8 cellular contexts compared by ENCODE assay signal in the genomic region with DNA sequence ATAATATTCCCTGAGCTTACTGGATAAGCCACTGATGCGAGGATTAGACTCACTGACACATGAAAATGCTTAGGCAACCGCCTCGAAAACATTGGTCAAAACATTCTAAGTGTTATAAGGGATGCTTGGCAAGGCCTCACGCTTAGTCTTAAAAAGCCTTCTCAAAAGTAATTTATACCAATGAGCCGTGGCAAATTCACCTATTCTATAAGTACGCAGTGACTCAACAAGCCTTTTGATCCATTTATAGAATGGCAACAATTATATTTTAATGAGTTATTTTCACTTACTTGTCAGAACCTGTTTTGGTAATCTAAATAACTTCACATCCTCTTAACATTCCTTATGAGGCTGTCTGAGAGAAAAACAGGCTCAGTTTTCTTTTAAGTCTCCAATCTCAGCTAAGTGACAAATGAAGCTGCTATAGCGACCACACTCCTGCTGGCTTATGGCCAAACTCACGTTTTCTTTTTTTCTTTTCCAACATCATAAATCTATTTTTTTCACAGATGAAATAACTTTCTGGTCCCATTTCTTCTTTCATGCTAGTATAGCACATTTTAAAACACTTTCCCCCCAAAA.
DNase-seq lines count a peak whose midpoint lies in the region; ATAC-seq and TF ChIP-seq lines count a peak whose summit lies in the region.

No MANE protein-coding gene starts in this region.

- H3K27ac Mint-ChIP-seq in natural killer cell treated with Interleukin-12 subunit alpha and Interleukin-12 subunit beta and Interleukin-15 and Interleukin-18, amount 100 ng/mL, for 72 hours, result peak overlapping the region; percentile 85 to 90
- no peak overlapping the region for H3K27ac Mint-ChIP-seq in CD14-positive monocyte

- DNase-seq in DMS 273 (lab: John Stamatoyannopoulos, UW; ENCODE audit: unreplicated experiment) (peak; percentile 34), NAMALWA (ENCODE audit: low spot score) (peak; percentile 49), CD14-positive monocyte (ENCODE audit: low spot score) (no peak), NCI-H774 (lab: John Stamatoyannopoulos, UW) (no peak), SKM-1 (lab: John Stamatoyannopoulos, UW; ENCODE audit: unreplicated experiment) (no peak)
- no peak for DNase-seq in natural killer cell treated with Interleukin-12 subunit alpha and Interleukin-12 subunit beta and Interleukin-15 and Interleukin-18, amount 100 ng/mL, for 72 hours (ENCODE audit: low spot score)
- no peak for DNase-seq in activated CD8-positive, alpha-beta memory T cell treated with anti-CD3 and anti-CD28 coated beads, Interleukin-2, amount 50 U/mL, for 48 hours

- ATAC-seq in natural killer cell treated with Interleukin-12 subunit alpha and Interleukin-12 subunit beta and Interleukin-15 and Interleukin-18, amount 100 ng/mL, for 72 hours, result no peak

- H3K9me3 Mint-ChIP-seq in natural killer cell treated with Interleukin-12 subunit alpha and Interleukin-12 subunit beta and Interleukin-15 and Interleukin-18, amount 100 ng/mL, for 72 hours, result no peaks in the 10 kb centered on the region
- H3K9me3 Mint-ChIP-seq in CD14-positive monocyte, result peaks cover 0 to 5% (median 0%) of the 10 kb centered on the region in 7 donors

- H3K27me3 Mint-ChIP-seq in natural killer cell treated with Interleukin-12 subunit alpha and Interleukin-12 subunit beta and Interleukin-15 and Interleukin-18, amount 100 ng/mL, for 72 hours, result peaks cover 0 to under 1% of the 10 kb centered on the region in 2 donors
- H3K27me3 Mint-ChIP-seq in CD14-positive monocyte (ENCODE audit: low read depth in 3 of 3), result peaks cover 12 to 23% (median 22%) of the 10 kb centered on the region in 3 donors

- intact Hi-C loops in CD14-positive monocyte (cut with micrococcal nuclease), result no loop called here

- H3K36me3 ChIP-seq in duodenal mucosa (ENCODE audit: control insufficient read depth in 1 of 2, insufficient read depth in 2 of 2, low read length in 2 of 2), result no peaks in the 10 kb centered on the region

- H3K4me3 ChIP-seq in duodenal mucosa (ENCODE audit: low read depth in 1 of 2, low read length in 2 of 2), result peak overlapping the region; percentile 70

- H3K4me3 Mint-ChIP-seq in natural killer cell treated with Interleukin-12 subunit alpha and Interleukin-12 subunit beta and Interleukin-15 and Interleukin-18, amount 100 ng/mL, for 72 hours, result peak overlapping the region; percentile 92
- no peak overlapping the region for H3K4me3 Mint-ChIP-seq in CD14-positive monocyte

- H3K4me1 ChIP-seq in duodenal mucosa (ENCODE audit: control insufficient read depth in 1 of 2, insufficient read depth in 2 of 2, low read length in 2 of 2), result peaks cover 20 to 31% of the 10 kb centered on the region in 2 donors

- H3K9ac ChIP-seq in duodenal mucosa (ENCODE audit: low read depth in 1 of 2, low read length in 2 of 2), result peak overlapping the region; percentile 66 to 75

- H3K9me3 ChIP-seq in duodenal mucosa (ENCODE audit: control insufficient read depth in 1 of 2, low read length in 2 of 2), result no peaks in the 10 kb centered on the region

- no peaks in the 10 kb centered on the region for H3K27me3 ChIP-seq in duodenal mucosa (ENCODE audit: control insufficient read depth in 1 of 2, insufficient read depth in 2 of 2, low read length in 2 of 2)

- no peaks in the 10 kb centered on the region for H3K36me3 Mint-ChIP-seq in natural killer cell treated with Interleukin-12 subunit alpha and Interleukin-12 subunit beta and Interleukin-15 and Interleukin-18, amount 100 ng/mL, for 72 hours
- H3K36me3 Mint-ChIP-seq in CD14-positive monocyte, result peaks cover 0 to 3% of the 10 kb centered on the region in 2 donors

- no peak for TF ChIP-seq CTCF in CD14-positive monocyte (IDR thresholded peaks at IDR 0.05)

- peak overlapping the region; percentile 79 for H3K27ac ChIP-seq in duodenal mucosa (ENCODE audit: low read depth, low read length)

- H3K4me1 Mint-ChIP-seq in natural killer cell treated with Interleukin-12 subunit alpha and Interleukin-12 subunit beta and Interleukin-15 and Interleukin-18, amount 100 ng/mL, for 72 hours (ENCODE audit: low read depth in 2 of 2), result peaks cover 46 to 56% of the 10 kb centered on the region in 2 donors
- H3K4me1 Mint-ChIP-seq in CD14-positive monocyte, result peaks cover 21% of the 10 kb centered on the region

Comparison
In these comparisons a context has a peak if more than half of its experiments do, and no peak if none do; other contexts are left out.
1. DNase-seq: peak in DMS 273 (single experiment) and NAMALWA (single experiment); none in natural killer cell treated with Interleukin-12 subunit alpha and Interleukin-12 subunit beta and Interleukin-15 and Interleukin-18, amount 100 ng/mL, for 72 hours (single experiment), CD14-positive monocyte (single experiment), NCI-H774 (single experiment), activated CD8-positive, alpha-beta memory T cell treated with anti-CD3 and anti-CD28 coated beads, Interleukin-2, amount 50 U/mL, for 48 hours (single experiment) and SKM-1 (single experiment).
2. H3K27ac Mint-ChIP-seq: peak in natural killer cell treated with Interleukin-12 subunit alpha and Interleukin-12 subunit beta and Interleukin-15 and Interleukin-18, amount 100 ng/mL, for 72 hours (2 of 2); none in CD14-positive monocyte (0 of 7).